In genomic region chr4:108926058-108926457, GRCh38 we compare ENCODE assay signal across 31 cellular contexts.
DNase-seq lines count a peak whose midpoint lies in the region; ATAC-seq and TF ChIP-seq lines count a peak whose summit lies in the region.
"Had no signal": no experiment of that assay in that cellular context is flagged by ENCODE, and none has a peak within 500 bp of the region (broad histone marks: within the 10 kb centered on the region; RNA-seq: fewer than 3 reads in every experiment).

No MANE protein-coding gene starts in this region.

- H3K79me2 ChIP-seq in MM.1S (ENCODE audit: low read length), result no peaks in the 10 kb centered on the region

- no peaks in the 10 kb centered on the region for H3K9me3 ChIP-seq in MM.1S (replicated peaks; ENCODE audit: insufficient read depth, low read length)
- H3K9me3 ChIP-seq: ascending aorta, esophagus squamous epithelium, left lung, neutrophil, right lobe of liver, tibial nerve had no signal

- no peaks in the 10 kb centered on the region for H3K27me3 ChIP-seq in MM.1S (replicated peaks; ENCODE audit: insufficient read depth, low read length)
- H3K27me3 ChIP-seq: ascending aorta, esophagus squamous epithelium, left lung, neutrophil, right lobe of liver, tibial nerve had no signal

- H3K4me3 ChIP-seq in choroid plexus epithelial cell (ENCODE audit: low read depth, low read length) (no peak overlapping the region), MM.1S (ENCODE audit: low read length) (no peak overlapping the region)
- H3K4me3 ChIP-seq: ascending aorta, esophagus squamous epithelium, left lung, PC-9, right lobe of liver, tibial nerve had no signal

- H3K27ac ChIP-seq in MM.1S (ENCODE audit: low read length), result no peak overlapping the region
- H3K27ac ChIP-seq: ascending aorta, esophagus squamous epithelium, left lung, neutrophil, PC-9, right lobe of liver, tibial nerve had no signal

- peak; percentile 5 for DNase-seq in AG08395 (ENCODE audit: low spot score)
- DNase-seq in EH (ENCODE audit: low read depth), result peak; percentile 40
- peak; percentile 41 for DNase-seq in choroid plexus epithelial cell (ENCODE audit: low read depth)
- peak; percentile 20 for DNase-seq in iris pigment epithelial cell (ENCODE audit: low read depth)
- DNase-seq in NCI-H187 (lab: John Stamatoyannopoulos, UW), result no peak
- no peak for DNase-seq in MM.1S
- DNase-seq in SIG-M5 treated with dmso at 0.1 percent for 504 hours (lab: John Stamatoyannopoulos, UW; ENCODE audit: unreplicated experiment), result no peak
- DNase-seq: activated CD4-positive, alpha-beta T cell treated with anti-CD3 and anti-CD28 coated beads, Interleukin-2, amount 50 U/mL, for 4 hours; activated CD8-positive, alpha-beta memory T cell treated with anti-CD3 and anti-CD28 coated beads, Interleukin-2, amount 10 ng/mL, durations not matched to agents 7 days and 5 days; activated gamma-delta T cell; activated naive CD8-positive, alpha-beta T cell treated with anti-CD3 and anti-CD28 coated beads for 36 hours; activated T-cell treated with anti-CD3 and anti-CD28 coated beads, Interleukin-2, amount 50 U/mL, for 4 hours; C1 segment of cervical spinal cord; caudate nucleus; DMS79 treated with DMSO at 0.1 percent for 48 hours; endodermal cell; esophagus squamous epithelium; GF-D8; left lung; naive B cell; NCI-H1092 treated with DMSO at 0.1 percent for 48 hours; NCI-H1694 treated with DMSO at 0.1 percent for 48 hours; NCI-H526; PC-9; right lobe of liver; stimulated activated CD4-positive, alpha-beta T cell treated with anti-CD3 and anti-CD28 coated beads, Interleukin-4, amount 100 ng/mL, for 24 hours; T-helper 17 cell had no signal

- TF ChIP-seq CTCF in choroid plexus epithelial cell (conservative IDR thresholded peaks at IDR 0.05; ENCODE audit: low read depth, low read length) (no peak), MM.1S (IDR thresholded peaks at IDR 0.05; ENCODE audit: low read length) (no peak)

- ATAC-seq in GM21515 (IDR thresholded peaks at IDR 0.05; ENCODE audit: unreplicated experiment), result no peak
- ATAC-seq: activated CD8-positive, alpha-beta memory T cell treated with anti-CD3 and anti-CD28 coated beads, Interleukin-2, amount 10 ng/mL, durations not matched to agents 7 days and 5 days; activated T-cell treated with anti-CD3 and anti-CD28 coated beads, Interleukin-2, amount 50 U/mL, for 4 hours; left lung; right lobe of liver; T-helper 17 cell had no signal

- H3K9ac ChIP-seq in MM.1S (ENCODE audit: low read length), result no peak overlapping the region

- H4K20me1 ChIP-seq in MM.1S (ENCODE audit: insufficient read depth, low read length), result no peaks in the 10 kb centered on the region

- no peak overlapping the region for H3K4me2 ChIP-seq in MM.1S (ENCODE audit: low read depth, low read length)
- H3K4me2 ChIP-seq: PC-9 had no signal

- H3K36me3 ChIP-seq in MM.1S (replicated peaks; ENCODE audit: insufficient read depth, low read length), result no peaks in the 10 kb centered on the region
- H3K36me3 ChIP-seq: ascending aorta, esophagus squamous epithelium, left lung, neutrophil, right lobe of liver, tibial nerve had no signal

- no peaks in the 10 kb centered on the region for H3F3A ChIP-seq in MM.1S (ENCODE audit: insufficient read depth, low read length)

- no peak overlapping the region for H2AFZ ChIP-seq in MM.1S (ENCODE audit: low read length)
- H2AFZ ChIP-seq: PC-9 had no signal

- H3K4me1 ChIP-seq in MM.1S (ENCODE audit: low read length), result peaks cover under 1% of the 10 kb centered on the region; the same call in 1 of the 2 replicates
- H3K4me1 ChIP-seq: ascending aorta, esophagus squamous epithelium, left lung, right lobe of liver, tibial nerve had no signal

- no peaks in the 10 kb centered on the region for H3K9me2 ChIP-seq in MM.1S (replicated peaks; ENCODE audit: insufficient read depth, low read length)

Comparison
In these comparisons a context has a peak if more than half of its experiments do, and no peak if none do; other contexts are left out.
1. DNase-seq: peak in AG08395 (single experiment), EH (single experiment), choroid plexus epithelial cell (single experiment) and iris pigment epithelial cell (single experiment); none in NCI-H187 (0 of 2), MM.1S (single experiment) and SIG-M5 treated with dmso at 0.1 percent for 504 hours (single experiment).